In genomic region chr9:33924978-33925797, GRCh38 we compare ENCODE assay signal across 8 cellular contexts.
DNase-seq lines count a peak whose midpoint lies in the region; ATAC-seq and TF ChIP-seq lines count a peak whose summit lies in the region.

No MANE protein-coding gene starts in this region.

- in situ Hi-C loops in KBM-7 (cut with MboI; ENCODE audit: low pct_unique_long_range_greater_than_20kb, low sequenced_read_pairs) = no loop called here

- TF ChIP-seq CTCF in ovary (IDR thresholded peaks at IDR 0.05) = peak; percentile 24 to 29 (median 29)

- no peak for TF ChIP-seq EP300 in ovary (IDR thresholded peaks at IDR 0.05)

- no peak overlapping the region for H3K4me3 ChIP-seq in ovary

- DNase-seq in SIG-M5 treated with dmso at 0.1 percent for 504 hours (lab: John Stamatoyannopoulos, UW; ENCODE audit: unreplicated experiment) (peak; percentile 28), SIG-M5 (lab: John Stamatoyannopoulos, UW) (no peak), KBM-7 (peak; percentile 62), glomerular endothelial cell (ENCODE audit: extremely low read depth, low read depth, low spot score) (peak; percentile 22), ovary (peak; percentile 51 to 62 (median 54))
- DNase-seq in activated CD4-positive, alpha-beta T cell treated with anti-CD3 and anti-CD28 coated beads, Interleukin-2, amount 50 U/mL, for 48 hours = peak; percentile 18 to 32

- H3K27ac ChIP-seq in ovary = no peak overlapping the region

- intact Hi-C loops in ovary (cut with DNase I) = loop anchor here in 2 of 4 donors (5.0 to 10.0 kb wide), 3 partner anchors 110 to 330 kb away; partner anchors contain the start of gene UBE2R2 (in 2 of the 2)

- H3K4me1 ChIP-seq in ovary (ENCODE audit: insufficient read depth) = peaks cover 1% of the 10 kb centered on the region

- TF ChIP-seq POLR2A in ovary (IDR thresholded peaks at IDR 0.05) = no peak

- ATAC-seq in GM21786 (IDR thresholded peaks at IDR 0.05; ENCODE audit: unreplicated experiment) (no peak), HG03095 (IDR thresholded peaks at IDR 0.05; ENCODE audit: unreplicated experiment) (no peak)

- H3K27me3 ChIP-seq in ovary = no peaks in the 10 kb centered on the region

- WGBS in ovary, 3 donors = 34 to 42% (median 35%) methylated on average over 17 of the region's 17 CpGs

- H3K36me3 ChIP-seq in ovary = no peaks in the 10 kb centered on the region

- no peaks in the 10 kb centered on the region for H3K9me3 ChIP-seq in ovary
